In genomic region chr22:38569972-38570840, GRCh38 we compare ENCODE assay signal across 8 cellular contexts. TPM values are rescaled to one million over a fixed set of nuclear protein-coding genes. Genes with fewer than 3 reads are reported as not detected.
DNase-seq lines count a peak whose midpoint lies in the region; ATAC-seq and TF ChIP-seq lines count a peak whose summit lies in the region.

TSS of gene DMC1 (minus strand) at chr22:38570183. CDS start at chr22:38568256, 1,927 bp downstream.

- H3F3A ChIP-seq in GM23338 (replicated peaks; ENCODE audit: low read depth): no peaks in the 10 kb centered on the region

- H3K27me3 Mint-ChIP-seq in GM23338 (ENCODE audit: insufficient read depth, low read depth, poor library complexity) (peaks cover 7% of the 10 kb centered on the region), progenitor cell of endocrine pancreas (peaks cover 12% of the 10 kb centered on the region)

- TF ChIP-seq EP300 in upper lobe of left lung (IDR thresholded peaks at IDR 0.05): no peak

- DNase-seq in COLO668 (lab: John Stamatoyannopoulos, UW; ENCODE audit: unreplicated experiment) (peak; percentile 88), GM23338 (ENCODE audit: low spot score) (peak; percentile 99), NCI-H1436 (lab: John Stamatoyannopoulos, UW) (peak; percentile 98), amygdala (lab: John Stamatoyannopoulos, UW) (peak in 54 of 56 donors; percentile 19 to 94 (median 76)), left ventricle myocardium superior (peak; percentile 94), progenitor cell of endocrine pancreas (ENCODE audit: low spot score, unreplicated experiment) (peak; percentile 88), upper lobe of left lung (peak; percentile 93 to 97)

- H3K9me3 Mint-ChIP-seq in GM23338 (no peaks in the 10 kb centered on the region), progenitor cell of endocrine pancreas (ENCODE audit: low read depth) (no peaks in the 10 kb centered on the region)

- H3K4me3 ChIP-seq in GM23338 (peak within 1 kb of the TSS; percentile 82), upper lobe of left lung (peak within 1 kb of the TSS; percentile 51 to 71 (median 60))

- no peaks in the 10 kb centered on the region for H3K9me3 ChIP-seq in upper lobe of left lung

- no peak for TF ChIP-seq CTCF in GM23338 (conservative IDR thresholded peaks at IDR 0.05; ENCODE audit: low read depth in 2 of 2)
- TF ChIP-seq CTCF in progenitor cell of endocrine pancreas (IDR thresholded peaks at IDR 0.05; ENCODE audit: unreplicated experiment): no peak
- peak in 1 of 6 experiments; percentile 9 for TF ChIP-seq CTCF in upper lobe of left lung (IDR thresholded peaks at IDR 0.05)

- intact Hi-C loops in T-helper 2 cell treated with Interferon-gamma antibody and Interleukin-4, amounts not matched to agents 100 ng/mL and 5 ng/mL, for 36 hours (cut with micrococcal nuclease): loop anchor here (1.0 to 5.0 kb wide), 6 partner anchors 65 to 518 kb away; partner anchors contain the start of genes CSNK1E and GTPBP1
- intact Hi-C loops in left ventricle myocardium superior (cut with micrococcal nuclease): loop anchor here (5.0 to 10.0 kb wide), 2 partner anchors 63 to 515 kb away; partner anchors contain the start of genes DDX17 and PICK1

- H3K36me3 ChIP-seq in GM23338 (ENCODE audit: insufficient read depth) (no peaks in the 10 kb centered on the region), upper lobe of left lung (no peaks in the 10 kb centered on the region)

- H3K4me2 ChIP-seq in GM23338: peak within 1 kb of the TSS; percentile 88

- H3K4me1 Mint-ChIP-seq in GM23338: peaks cover 25% of the 10 kb centered on the region
- peaks cover 24% of the 10 kb centered on the region for H3K4me1 Mint-ChIP-seq in progenitor cell of endocrine pancreas (ENCODE audit: low read depth)

- no peaks in the 10 kb centered on the region for H3K79me2 ChIP-seq in GM23338 (replicated peaks; ENCODE audit: insufficient read depth)

- 3% methylated on average over 30 to 45 of the region's 66 CpGs for WGBS in upper lobe of left lung, 2 donors

- TF ChIP-seq POLR2A in upper lobe of left lung (IDR thresholded peaks at IDR 0.05): peak in 1 of 4 donors; percentile 25

- no peaks in the 10 kb centered on the region; the same call in 2 of the 3 replicates for H3K36me3 Mint-ChIP-seq in GM23338 (ENCODE audit: low read depth)
- no peaks in the 10 kb centered on the region for H3K36me3 Mint-ChIP-seq in progenitor cell of endocrine pancreas (ENCODE audit: insufficient read depth)

- H3K4me1 ChIP-seq in GM23338 (ENCODE audit: insufficient read depth) (peaks cover 23% of the 10 kb centered on the region), upper lobe of left lung (peaks cover 13 to 19% (median 16%) of the 10 kb centered on the region in 4 donors)

- no peaks in the 10 kb centered on the region for H3K9me2 ChIP-seq in GM23338 (ENCODE audit: insufficient read depth)

- H3K27ac ChIP-seq in GM23338 (ENCODE audit: low read depth) (peak within 1 kb of the TSS; percentile 90), upper lobe of left lung (peak within 1 kb of the TSS; percentile 44 to 84 (median 74))

- peak within 1 kb of the TSS; percentile 97 for H2AFZ ChIP-seq in GM23338

- no peaks in the 10 kb centered on the region for H3K27me3 ChIP-seq in GM23338 (ENCODE audit: insufficient read depth)
- no peaks in the 10 kb centered on the region for H3K27me3 ChIP-seq in upper lobe of left lung

- H3K27ac Mint-ChIP-seq in GM23338 (peak within 1 kb of the TSS; percentile 97), progenitor cell of endocrine pancreas (peak within 1 kb of the TSS; percentile 94)

- ATAC-seq in GM23338 (peak; percentile 86), left ventricle myocardium superior (peak; percentile 99), upper lobe of left lung (ENCODE audit: low FRiP score in 2 of 2) (peak; percentile 97)

- H3K4me3 Mint-ChIP-seq in GM23338: peak within 1 kb of the TSS; percentile 84
- H3K4me3 Mint-ChIP-seq in progenitor cell of endocrine pancreas (ENCODE audit: low read depth): peak within 1 kb of the TSS; percentile 83

- H4K20me1 ChIP-seq in GM23338 (replicated peaks; ENCODE audit: insufficient read depth): no peaks in the 10 kb centered on the region

TF ChIP-seq in GM23338, 12 proteins besides CTCF, POLR2A, EP300 and RAD21 (continues in another document):
- no peak for TF ChIP-seq ZNF331 (CRISPR knock-in tag; IDR thresholded peaks at IDR 0.05; ENCODE audit: low read depth)
- no peak for TF ChIP-seq STAT1 (IDR thresholded peaks at IDR 0.05; ENCODE audit: unreplicated experiment)
- TF ChIP-seq CREB1 (CRISPR knock-in tag; IDR thresholded peaks at IDR 0.05; ENCODE audit: low read depth): peak; percentile 13; the same call in 1 of the 2 replicates
- no peak for TF ChIP-seq EZH2phosphoT487 (IDR thresholded peaks at IDR 0.05; ENCODE audit: unreplicated experiment)
- no peak for TF ChIP-seq REST (IDR thresholded peaks at IDR 0.05; ENCODE audit: unreplicated experiment)

RNA-seq across cellular contexts. Expression of gene DMC1, which starts in this region (rescaled TPM):
- total RNA-seq in GM23338 (2014; rRNA removed; shearing (Covaris generic)): 5.0 and 8.0 TPM in 2 replicates
- polyA plus RNA-seq in GM23338 (2016; fragmentation: Nextera tagmentation; extraction: Ambion mirVana): 13.2 and 18.5 TPM in 2 replicates
- total RNA-seq in T-helper 2 cell treated with Interferon-gamma antibody and Interleukin-4, amounts not matched to agents 100 ng/mL and 5 ng/mL, for 36 hours: 12.5 and 13.0 TPM in 2 replicates
- total RNA-seq in left ventricle myocardium superior (0.20 TPM), progenitor cell of endocrine pancreas (2.2 and 3.0 TPM in 2 replicates), upper lobe of left lung (10 to 100 TPM in 1 of 6 donors, 1 to 10 TPM in 2, under 1 TPM in 3; 0.33 to 12.3 (median 1.2) TPM)

Comparison
In these comparisons a context has a peak if more than half of its experiments do, and no peak if none do; other contexts are left out.
1. Peak in every context shown above with its lines: DNase-seq, ATAC-seq, H3K4me3 ChIP-seq and H3K27ac ChIP-seq.
2. Peak in DNase-seq and ATAC-seq in left ventricle myocardium superior; RNA of the gene not detected or under 1 TPM.